In genomic region chr4:177596035-177596434, GRCh38 we compare ENCODE assay signal across 8 cellular contexts.
DNase-seq lines count a peak whose midpoint lies in the region; ATAC-seq and TF ChIP-seq lines count a peak whose summit lies in the region.

No MANE protein-coding gene starts in this region.

- no peak for ATAC-seq in GM18870 (IDR thresholded peaks at IDR 0.05; ENCODE audit: unreplicated experiment)

- H3K4me1 ChIP-seq in suprapubic skin, result no peaks in the 10 kb centered on the region

- no peaks in the 10 kb centered on the region for H3K9me3 ChIP-seq in suprapubic skin

- WGBS in suprapubic skin, result 40% methylated on average over 4 of the region's 4 CpGs

- no peak overlapping the region for H3K27ac ChIP-seq in suprapubic skin

- TF ChIP-seq EP300 in suprapubic skin (IDR thresholded peaks at IDR 0.05), result no peak

- no peak for TF ChIP-seq CTCF in suprapubic skin (IDR thresholded peaks at IDR 0.05)

- peak; percentile 3 for DNase-seq in stimulated activated naive CD4-positive, alpha-beta T cell treated with Interleukin-2 at 50 U/mL for 16 hours (lab: John Stamatoyannopoulos, UW)
- DNase-seq in stimulated activated naive CD4-positive, alpha-beta T cell (lab: John Stamatoyannopoulos, UW), result no peak
- peak; percentile 56 for DNase-seq in activated CD8-positive, alpha-beta memory T cell treated with anti-CD3 and anti-CD28 coated beads, Interleukin-2, amount 50 U/mL, for 48 hours
- DNase-seq in iPS-NIHi7 (ENCODE audit: extremely low spot score), result peak; percentile 78
- DNase-seq in stromal cell of bone marrow (ENCODE audit: low read depth), result peak; percentile 52
- no peak for DNase-seq in suprapubic skin (ENCODE audit: low spot score in 2 of 2)
- DNase-seq in central memory CD4-positive, alpha-beta T cell, result no peak

- no peaks in the 10 kb centered on the region for H3K27me3 ChIP-seq in suprapubic skin

- TF ChIP-seq POLR2A in suprapubic skin (IDR thresholded peaks at IDR 0.05), result no peak

- H3K36me3 ChIP-seq in suprapubic skin, result no peaks in the 10 kb centered on the region

- H3K4me3 ChIP-seq in suprapubic skin, result no peak overlapping the region

Comparison
In these comparisons a context has a peak if more than half of its experiments do, and no peak if none do; other contexts are left out.
1. DNase-seq: peak in stimulated activated naive CD4-positive, alpha-beta T cell treated with Interleukin-2 at 50 U/mL for 16 hours (single experiment), activated CD8-positive, alpha-beta memory T cell treated with anti-CD3 and anti-CD28 coated beads, Interleukin-2, amount 50 U/mL, for 48 hours (single experiment), iPS-NIHi7 (single experiment) and stromal cell of bone marrow (single experiment); none in stimulated activated naive CD4-positive, alpha-beta T cell (0 of 6), suprapubic skin (0 of 2) and central memory CD4-positive, alpha-beta T cell (single experiment).